Comparison of ENCODE assay signal across 8 cellular contexts in the genomic region with DNA sequence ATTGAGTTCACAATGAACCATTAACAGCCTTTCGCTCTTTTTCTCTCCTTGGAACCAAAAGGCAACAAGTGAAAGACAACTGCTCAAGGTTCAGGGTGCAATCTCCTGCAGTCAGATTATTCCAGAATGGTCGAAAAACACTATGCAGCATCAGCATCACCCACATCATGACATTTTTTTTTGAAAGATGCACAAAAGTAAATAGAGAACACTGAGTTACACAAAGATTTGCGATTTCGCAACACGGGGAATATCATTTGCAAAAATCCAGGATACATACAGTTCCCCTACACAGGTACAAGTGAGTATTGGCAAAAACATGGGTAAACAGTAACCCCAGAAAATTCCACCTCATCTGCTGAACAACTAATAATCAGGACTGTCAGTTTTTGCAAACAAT.
"Had no signal": no experiment of that assay in that cellular context is flagged by ENCODE, and none has a peak within 500 bp of the region (broad histone marks: within the 10 kb centered on the region; RNA-seq: fewer than 3 reads in every experiment).

No MANE protein-coding gene starts in this region.

- H3K9me3 ChIP-seq: HAP-1 had no signal

- FAIRE-seq: HTR-8/SVneo had no signal

- H3K4me3 ChIP-seq: GM23338, HAP-1 had no signal

- H3K36me3 ChIP-seq: HAP-1 had no signal

- H3K4me1 ChIP-seq: HAP-1 had no signal

- H2AFZ ChIP-seq: GM23338 had no signal

- ATAC-seq: GM23338, HCT116 had no signal

- H3K4me2 ChIP-seq: GM23338 had no signal

- DNase-seq: H7, HFFc6, Kasumi-1, KG1 had no signal
